7 cellular contexts compared by ENCODE assay signal in genomic region chr15:78540955-78541743, GRCh38. TPM values are rescaled to one million over a fixed set of nuclear protein-coding genes. Genes with fewer than 3 reads are reported as not detected.
DNase-seq lines count a peak whose midpoint lies in the region; ATAC-seq and TF ChIP-seq lines count a peak whose summit lies in the region.

No MANE protein-coding gene starts in this region.

- ATAC-seq in HG03469 (IDR thresholded peaks at IDR 0.05; ENCODE audit: unreplicated experiment) (no peak), HG03378 (IDR thresholded peaks at IDR 0.05; ENCODE audit: unreplicated experiment) (no peak)

- TF ChIP-seq CTCF in GM12865 (IDR thresholded peaks at IDR 0.05; ENCODE audit: insufficient read depth, low read depth, low read length, missing control alignments) (no peak), astrocyte of the spinal cord (IDR thresholded peaks at IDR 0.05; ENCODE audit: low read depth, low read length) (no peak)

- in situ Hi-C loops in astrocyte of the spinal cord (cut with HindIII; ENCODE audit: low sequenced_read_pairs) = no loop called here

- H3K4me3 ChIP-seq in GM12865 (ENCODE audit: low read depth, low read length) (peak overlapping the region; percentile 94), astrocyte of the spinal cord (ENCODE audit: low read depth, low read length) (peak overlapping the region; percentile 91)

- DNase-seq in GM12865 (ENCODE audit: low read depth) = no peak
- DNase-seq in NCI-H226 = peak; percentile 12
- DNase-seq in astrocyte of the spinal cord (ENCODE audit: low read depth, low spot score) = peak; percentile 8
- peak; percentile 54 for DNase-seq in kidney glomerular epithelial cell (lab: John Stamatoyannopoulos, UW)

- peak overlapping the region; percentile 69 for H3K27ac ChIP-seq in temporal lobe (ENCODE audit: low read depth, low read length)

RNA-seq across cellular contexts. Expression of gene PSMA4, which starts 0.9 kb away (rescaled TPM):
- 100 TPM for total RNA-seq in temporal lobe

RNA-seq across cellular contexts. Expression of gene CHRNA5, which starts 24.2 kb away (rescaled TPM):
- 2.0 TPM for total RNA-seq in temporal lobe

RNA-seq across cellular contexts. Expression of gene HYKK, which starts 33.8 kb away (rescaled TPM):
- 0.49 TPM for total RNA-seq in temporal lobe
